Comparison of ENCODE assay signal across 9 cellular contexts in the genomic region with DNA sequence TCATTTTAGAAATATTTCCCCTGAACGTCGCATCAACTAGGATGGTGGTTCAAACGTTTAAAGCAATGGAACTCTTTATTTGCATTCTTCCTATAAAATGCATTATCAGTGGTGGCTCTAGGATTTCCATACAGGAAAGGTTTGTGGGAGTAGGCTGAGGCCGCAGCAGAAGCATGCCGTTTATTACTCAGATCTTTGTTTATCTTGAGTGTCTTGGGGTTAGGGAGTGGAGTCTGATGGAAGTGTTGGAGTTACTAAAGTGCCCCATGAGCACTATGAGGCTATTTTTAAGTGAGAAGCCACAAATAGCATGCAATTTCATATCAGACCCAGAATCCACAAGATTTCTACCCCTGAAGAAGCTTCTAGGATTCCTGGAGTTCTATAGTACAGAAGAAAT. TPM values are rescaled to one million over a fixed set of nuclear protein-coding genes. Genes with fewer than 3 reads are reported as not detected.
DNase-seq lines count a peak whose midpoint lies in the region; FAIRE-seq and TF ChIP-seq lines count a peak whose summit lies in the region.
"Had no signal": no experiment of that assay in that cellular context is flagged by ENCODE, and none has a peak within 500 bp of the region (broad histone marks: within the 10 kb centered on the region; RNA-seq: fewer than 3 reads in every experiment).

No MANE protein-coding gene starts in this region.

- peak overlapping the region; percentile 18 for H3K4me2 ChIP-seq in neural progenitor cell

- H3K27me3 Mint-ChIP-seq in endodermal cell (ENCODE audit: insufficient read depth) (no peaks in the 10 kb centered on the region), neural progenitor cell (ENCODE audit: insufficient read depth, low read depth) (no peaks in the 10 kb centered on the region)

- H2AFZ ChIP-seq in neural progenitor cell (replicated peaks) = no peak overlapping the region

- no peaks in the 10 kb centered on the region for H3K79me2 ChIP-seq in neural progenitor cell (ENCODE audit: low read depth)

- TF ChIP-seq POLR2A in GM12892 (IDR thresholded peaks at IDR 0.05; ENCODE audit: low read depth, low read length) = no peak

- no peaks in the 10 kb centered on the region for H3K4me1 ChIP-seq in endodermal cell (ENCODE audit: control insufficient read depth, insufficient read depth, low read length)
- H3K4me1 ChIP-seq in neural progenitor cell = peaks cover 34% of the 10 kb centered on the region
- H3K4me1 ChIP-seq in BE2C = peaks cover 4% of the 10 kb centered on the region

- H3K36me3 Mint-ChIP-seq in endodermal cell (ENCODE audit: low read depth) = peaks cover 17% of the 10 kb centered on the region
- no peaks in the 10 kb centered on the region for H3K36me3 Mint-ChIP-seq in neural progenitor cell

- H3K9ac ChIP-seq in endodermal cell (ENCODE audit: extremely low read depth, low read length, poor library complexity, severe bottlenecking) = no peak overlapping the region
- no peak overlapping the region for H3K9ac ChIP-seq in neural progenitor cell

- TF ChIP-seq CTCF in endodermal cell (conservative IDR thresholded peaks at IDR 0.05) = no peak
- no peak for TF ChIP-seq CTCF in neural progenitor cell (IDR thresholded peaks at IDR 0.05)
- TF ChIP-seq CTCF in BE2C (IDR thresholded peaks at IDR 0.05; ENCODE audit: low read depth, low read length) = no peak

- no peak for FAIRE-seq in GM12892 (lab: Jason Lieb, UNC)

- DNase-seq in AG08395 (ENCODE audit: low spot score) = peak; percentile 15
- DNase-seq in NCI-H526 (lab: John Stamatoyannopoulos, UW) = peak; percentile 48 to 63
- no peak for DNase-seq in endodermal cell
- DNase-seq in neural progenitor cell (ENCODE audit: low spot score) = no peak
- no peak for DNase-seq in activated CD4-positive, alpha-beta T cell treated with anti-CD3 and anti-CD28 coated beads, Interleukin-2, amount 50 U/mL, for 4 hours
- no peak for DNase-seq in BE2C
- DNase-seq in GM12892 (ENCODE audit: insufficient read length) = no peak
- no peak for DNase-seq in NCI-H748 (lab: John Stamatoyannopoulos, UW; ENCODE audit: unreplicated experiment)
- DNase-seq: head of caudate nucleus had no signal

- peak overlapping the region; percentile 90 for H3K27ac Mint-ChIP-seq in endodermal cell
- peak overlapping the region; percentile 74 for H3K27ac Mint-ChIP-seq in neural progenitor cell

- H3K36me3 ChIP-seq in endodermal cell (ENCODE audit: control insufficient read depth, insufficient read depth, low read length) (peaks cover 4% of the 10 kb centered on the region), neural progenitor cell (no peaks in the 10 kb centered on the region), BE2C (no peaks in the 10 kb centered on the region)

- H3K4me1 Mint-ChIP-seq in endodermal cell (peaks cover 10% of the 10 kb centered on the region), neural progenitor cell (peaks cover 29% of the 10 kb centered on the region)

- H3K9me3 Mint-ChIP-seq in endodermal cell (no peaks in the 10 kb centered on the region), neural progenitor cell (no peaks in the 10 kb centered on the region)

- no peaks in the 10 kb centered on the region for H4K20me1 ChIP-seq in neural progenitor cell (ENCODE audit: low read depth)

- no peak overlapping the region for H3K27ac ChIP-seq in endodermal cell (ENCODE audit: low read depth, low read length)
- H3K27ac ChIP-seq in neural progenitor cell = peak overlapping the region; percentile 74

- H3K9me3 ChIP-seq in endodermal cell (ENCODE audit: control insufficient read depth, low read length) (no peaks in the 10 kb centered on the region), neural progenitor cell (ENCODE audit: low read depth) (no peaks in the 10 kb centered on the region), BE2C (no peaks in the 10 kb centered on the region)

- no peaks in the 10 kb centered on the region for H3K27me3 ChIP-seq in endodermal cell (ENCODE audit: control insufficient read depth, insufficient read depth, low read length, poor library complexity, severe bottlenecking)
- H3K27me3 ChIP-seq in neural progenitor cell = no peaks in the 10 kb centered on the region
- H3K27me3 ChIP-seq in BE2C = no peaks in the 10 kb centered on the region

- H3F3A ChIP-seq in neural progenitor cell (ENCODE audit: low read depth) = peaks cover 16% of the 10 kb centered on the region

- 73% methylated on average over 5 of the region's 5 CpGs; no CpG with 5 or more reads in 1 of the 2 experiments for WGBS in endodermal cell (ENCODE audit: insufficient coverage in 1 of 2, insufficient read length in 1 of 2), 2 experiments

- H3K4me3 ChIP-seq in endodermal cell (ENCODE audit: low read length) (no peak overlapping the region), neural progenitor cell (no peak overlapping the region), BE2C (ENCODE audit: low read depth, low read length) (no peak overlapping the region)

- no peak overlapping the region for H3K4me3 Mint-ChIP-seq in endodermal cell
- peak overlapping the region; percentile 17 for H3K4me3 Mint-ChIP-seq in neural progenitor cell

RNA-seq across cellular contexts. Expression of gene ATOSA, which starts 26.2 kb away (rescaled TPM):
- total RNA-seq in endodermal cell (10 to 100 TPM; 18.6 to 27.8 TPM), neural progenitor cell (ENCODE audit: low replicate concordance) (17.8 and 26.8 TPM in 2 replicates)
- 18.2 TPM for polyA plus RNA-seq in endodermal cell (2013, experiment 1 of 2)
- polyA plus RNA-seq in endodermal cell (2013, experiment 2 of 2) = 17.5 TPM
- polyA plus RNA-seq in BE2C (2012; ENCODE audit: insufficient read depth, insufficient read length, low read depth) = 31.6 TPM
- 14.3 TPM for polyA plus RNA-seq in GM12892 (2012; ENCODE audit: missing spikeins)

Comparison
In these comparisons a context has a peak if more than half of its experiments do, and no peak if none do; other contexts are left out.
1. DNase-seq: peak in AG08395 (single experiment) and NCI-H526 (2 of 2); none in endodermal cell (single experiment), neural progenitor cell (single experiment), activated CD4-positive, alpha-beta T cell treated with anti-CD3 and anti-CD28 coated beads, Interleukin-2, amount 50 U/mL, for 4 hours (0 of 2), BE2C (single experiment), GM12892 (single experiment) and NCI-H748 (single experiment).